Comparison of ENCODE assay signal across 8 cellular contexts in the genomic region with DNA sequence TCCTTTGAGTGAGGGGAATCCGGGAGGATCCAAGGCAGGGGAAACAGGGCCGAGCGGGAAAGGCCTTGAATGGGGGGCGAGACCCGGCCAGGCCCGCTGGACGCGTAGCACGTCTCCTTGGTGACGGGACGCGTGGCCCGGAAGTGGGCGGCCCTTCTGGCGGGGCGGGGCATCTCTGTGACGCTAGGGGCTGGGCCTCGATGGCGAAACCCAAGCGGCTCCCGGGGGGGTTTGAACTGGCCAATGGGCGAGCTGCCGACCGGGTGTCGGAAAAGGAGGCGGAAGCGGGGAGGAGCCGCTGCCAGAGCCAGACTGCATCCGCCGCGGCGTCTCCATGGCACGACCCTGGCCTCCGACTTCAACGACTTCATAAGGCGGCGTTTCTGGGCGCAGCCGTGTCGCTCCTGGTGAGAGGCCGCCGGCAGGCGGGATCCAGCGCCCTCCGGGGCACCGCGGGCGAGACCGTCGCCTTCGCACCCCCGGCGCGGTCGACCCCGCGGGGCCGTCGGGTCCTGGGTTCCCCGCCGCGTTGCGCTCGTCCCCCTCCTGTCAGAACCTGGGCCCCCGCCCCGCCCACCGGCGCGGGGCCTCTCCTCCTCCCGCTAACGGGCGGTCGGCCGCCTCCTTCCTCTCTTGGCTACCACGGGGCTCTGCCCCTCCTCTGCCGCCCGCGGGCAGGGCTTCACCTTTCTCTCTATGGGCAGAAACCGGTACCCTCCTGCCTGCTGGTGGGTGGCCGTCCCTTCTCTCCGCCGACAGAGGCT. TPM values are rescaled to one million over a fixed set of nuclear protein-coding genes. Genes with fewer than 3 reads are reported as not detected.
DNase-seq lines count a peak whose midpoint lies in the region; ATAC-seq and TF ChIP-seq lines count a peak whose summit lies in the region.

ODF2 (plus strand) TSS at position 158 of the 764 bp plus-strand sequence; CDS start at position 244, 86 bp downstream.

- TF ChIP-seq POLR2A in heart left ventricle (IDR thresholded peaks at IDR 0.05): peak in 1 of 2 donors; percentile 48

- H3K27me3 Mint-ChIP-seq in type B pancreatic cell: no peaks in the 10 kb centered on the region

- no peaks in the 10 kb centered on the region for H3K9me3 ChIP-seq in heart left ventricle

- H3K36me3 ChIP-seq in heart left ventricle: peaks cover 0 to 23% (median 14%) of the 10 kb centered on the region in 9 donors

- TF ChIP-seq CTCF in GM13977 (IDR thresholded peaks at IDR 0.05; ENCODE audit: extremely low read depth, insufficient read depth, missing control alignments) (no peak), heart left ventricle (IDR thresholded peaks at IDR 0.05) (no peak), type B pancreatic cell (conservative IDR thresholded peaks at IDR 0.05) (no peak)

- intact Hi-C loops in heart left ventricle (cut with DNase I): loop anchor here in 5 of 10 donors (1.0 to 5.0 kb wide), 6 partner anchors 35 to 176 kb away; partner anchors contain the start of genes SPTAN1 (in 3 of the 5), CERCAM (in 1 of the 5) and GLE1 (in 1 of the 5)
- intact Hi-C loops in posterior cingulate gyrus (cut with DNase I): no loop called here

- H3K4me1 ChIP-seq in heart left ventricle: peaks cover 0 to 26% (median 11%) of the 10 kb centered on the region in 12 donors

- H3K27ac ChIP-seq in adipose tissue (ENCODE audit: low read depth, low read length) (no peak within 1 kb of the TSS), heart left ventricle (peak within 1 kb of the TSS; percentile 71 to 92 (median 87))

- H3K4me1 Mint-ChIP-seq in type B pancreatic cell (ENCODE audit: unreplicated experiment): peaks cover 8% of the 10 kb centered on the region

- peak within 1 kb of the TSS; percentile 61 to 96 (median 86) for H3K4me3 ChIP-seq in heart left ventricle

- in situ Hi-C loops in GM13977 (cut with MboI; ENCODE audit: low pct_unique_long_range_greater_than_20kb, low sequenced_read_pairs, unreplicated experiment): no loop called here

- ATAC-seq in HG02870 (IDR thresholded peaks at IDR 0.05; ENCODE audit: unreplicated experiment) (peak; percentile 77), heart left ventricle (peak; percentile 90 to 97 (median 94))

- H3K27ac Mint-ChIP-seq in type B pancreatic cell: peak within 1 kb of the TSS; percentile 95

- peaks cover 1% of the 10 kb centered on the region for H3K36me3 Mint-ChIP-seq in type B pancreatic cell

- peak within 1 kb of the TSS; percentile 94 for H3K4me3 Mint-ChIP-seq in type B pancreatic cell

- H3K9me3 Mint-ChIP-seq in type B pancreatic cell: no peaks in the 10 kb centered on the region

- H3K27me3 ChIP-seq in heart left ventricle: no peaks in the 10 kb centered on the region

- DNase-seq in GM13977 (ENCODE audit: low spot score) (peak; percentile 99), NCI-H146 treated with DMSO at 0.1 percent for 48 hours (lab: John Stamatoyannopoulos, UW; ENCODE audit: unreplicated experiment) (peak; percentile 85), T-helper 1 cell (peak; percentile 96 to 99 (median 99)), heart left ventricle (peak; percentile 98 to 99 (median 99)), posterior cingulate gyrus (peak; percentile 98 to 100 (median 99)), type B pancreatic cell (ENCODE audit: extremely low spot score, unreplicated experiment) (peak; percentile 99)

- WGBS in adipose tissue, 3 donors: 0 to 1% (median 1%) methylated on average over 34 to 82 of the region's 82 CpGs
- 0 to 1% (median 0%) methylated on average over 34 to 82 of the region's 82 CpGs for WGBS in heart left ventricle, 4 donors

RNA-seq across cellular contexts. Expression of gene ODF2, which starts in this region (rescaled TPM):
- polyA plus RNA-seq in adipose tissue: 10 to 100 TPM in 2 of 3 donors, 1 to 10 TPM in 1; 9.9 to 17.2 (median 15.0) TPM
- 10 to 100 TPM; 10.9 to 20.9 (median 13.7) TPM for total RNA-seq in heart left ventricle
- polyA plus RNA-seq in heart left ventricle: 10 to 100 TPM in 1 of 2 donors, 1 to 10 TPM in 1; 8.0 to 25.5 TPM
- total RNA-seq in type B pancreatic cell (ENCODE audit: low replicate concordance): 38.2 and 59.1 TPM in 2 replicates
